36 cellular contexts compared by ENCODE assay signal in genomic region chr11:93840981-93841380, GRCh38. TPM values are rescaled to one million over a fixed set of nuclear protein-coding genes. Genes with fewer than 3 reads are reported as not detected.
"Had no signal": no experiment of that assay in that cellular context is flagged by ENCODE, and none has a peak within 500 bp of the region (broad histone marks: within the 10 kb centered on the region; RNA-seq: fewer than 3 reads in every experiment).

No MANE protein-coding gene starts in this region.

- H3K27me3 ChIP-seq: cardiac muscle cell, colonic mucosa, MG63, Peyer's patch, SJSA1 had no signal

- H3K4me3 ChIP-seq: cardiac muscle cell, colonic mucosa, MG63, Peyer's patch, SJSA1 had no signal

- DNase-seq: activated CD4-positive, alpha-beta memory T cell treated with anti-CD3 and anti-CD28 coated beads, Interleukin-2, amount 10 ng/mL, durations not matched to agents 7 days and 5 days; activated CD4-positive, alpha-beta T cell treated with anti-CD3 and anti-CD28 coated beads for 1 hour; activated CD4-positive, alpha-beta T cell treated with anti-CD3 and anti-CD28 coated beads for 48 hours; activated CD4-positive, CD25-positive, alpha-beta regulatory T cell; activated CD8-positive, alpha-beta memory T cell treated with anti-CD3 and anti-CD28 coated beads for 24 hours; activated CD8-positive, alpha-beta memory T cell treated with anti-CD3 and anti-CD28 coated beads, Interleukin-2, amount 10 ng/mL, durations not matched to agents 7 days and 5 days; activated CD8-positive, alpha-beta memory T cell treated with anti-CD3 and anti-CD28 coated beads, Interleukin-2, amount 50 U/mL, for 48 hours; activated effector memory CD4-positive, alpha-beta T cell treated with Interleukin-2 at 50 U/mL for 16 hours; activated naive CD4-positive, alpha-beta T cell treated with anti-CD3 and anti-CD28 coated beads, Interleukin-2, amount 10 ng/mL, durations not matched to agents 7 days and 5 days; activated naive CD8-positive, alpha-beta T cell treated with anti-CD3 and anti-CD28 coated beads, Interleukin-2, amount 50 U/mL, for 24 hours; activated T-cell treated with anti-CD3 and anti-CD28 coated beads, Interleukin-2, amount 50 U/mL, for 48 hours; amniotic stem cell; aorta; colonic mucosa; Kasumi-1; MG63; NCI-H1048; NCI-H146; NCI-H187 treated with DMSO at 0.1 percent for 48 hours; NCI-H2081 treated with DMSO at 0.1 percent for 48 hours; NCI-H345; NCI-H524 treated with DMSO at 0.1 percent for 48 hours; NCI-H748 treated with DMSO at 0.1 percent for 48 hours; PC-3; Peyer's patch; RPMI8226; SHP77 treated with DMSO at 0.1 percent for 48 hours; SW 1271; T-helper 1 cell; T-helper 2 cell; T-helper 9 cell; WERI-Rb-1 had no signal

- H3K27ac ChIP-seq: cardiac muscle cell, colonic mucosa, SJSA1, WERI-Rb-1 had no signal

- ATAC-seq: activated CD8-positive, alpha-beta memory T cell treated with anti-CD3 and anti-CD28 coated beads, Interleukin-2, amount 10 ng/mL, durations not matched to agents 7 days and 5 days; activated naive CD8-positive, alpha-beta T cell treated with anti-CD3 and anti-CD28 coated beads, Interleukin-2, amount 50 U/mL, for 24 hours; PC-3 had no signal

- H3K4me1 ChIP-seq: colonic mucosa, SJSA1 had no signal

- H3K9me3 ChIP-seq: colonic mucosa, MG63, Peyer's patch, SJSA1 had no signal

- H3K36me3 ChIP-seq: cardiac muscle cell, colonic mucosa, MG63, Peyer's patch, SJSA1, WERI-Rb-1 had no signal

RNA-seq across cellular contexts. Expression of gene VSTM5, which starts 9.4 kb away (rescaled TPM):
- total RNA-seq: activated CD4-positive, alpha-beta memory T cell treated with anti-CD3 and anti-CD28 coated beads, Interleukin-2, amount 10 ng/mL, durations not matched to agents 7 days and 5 days; activated CD8-positive, alpha-beta memory T cell treated with anti-CD3 and anti-CD28 coated beads, Interleukin-2, amount 10 ng/mL, durations not matched to agents 7 days and 5 days; chondrocyte; NCI-H460; SJSA1 had no signal
- polyA plus RNA-seq: aorta, cardiac muscle cell had no signal
